Comparison of ENCODE assay signal across 17 cellular contexts in genomic region chr6:144315226-144315980, GRCh38. TPM values are rescaled to one million over a fixed set of nuclear protein-coding genes. Genes with fewer than 3 reads are reported as not detected.
DNase-seq lines count a peak whose midpoint lies in the region; ATAC-seq, FAIRE-seq and TF ChIP-seq lines count a peak whose summit lies in the region.
"Had no signal": no experiment of that assay in that cellular context is flagged by ENCODE, and none has a peak within 500 bp of the region (broad histone marks: within the 10 kb centered on the region; RNA-seq: fewer than 3 reads in every experiment).

No MANE protein-coding gene starts in this region.

- no peak for TF ChIP-seq CTCF in mammary epithelial cell (conservative IDR thresholded peaks at IDR 0.05 in 1 of 2, IDR thresholded peaks at IDR 0.05 in 1 of 2; ENCODE audit: extremely low read depth in 1 of 2, insufficient read depth in 1 of 2, low read depth in 1 of 2, low read length in 2 of 2)
- no peak for TF ChIP-seq CTCF in HepG2 (CRISPR knock-in tag; IDR thresholded peaks at IDR 0.05)
- no peak for TF ChIP-seq CTCF in neural progenitor cell (IDR thresholded peaks at IDR 0.05)

- intact Hi-C loops in mammary epithelial cell (cut with micrococcal nuclease), result no loop called here
- intact Hi-C loops in HepG2 (cut with micrococcal nuclease; ENCODE audit: unreplicated experiment), result no loop called here
- intact Hi-C loops in sciatic nerve (cut with DNase I), result no loop called here

- no TSS peak for BruUV-seq in mammary epithelial cell (replicated peaks; lab: Mats Ljungman, UMichigan)
- no TSS peak for BruUV-seq in HepG2 (replicated peaks; lab: Mats Ljungman, UMichigan)

- H2AFZ ChIP-seq in mammary epithelial cell (ENCODE audit: low read depth, low read length) (peak overlapping the region; percentile 43), HepG2 (ENCODE audit: low read length) (no peak overlapping the region), neural progenitor cell (replicated peaks) (no peak overlapping the region)

- H3K9me3 Mint-ChIP-seq in neural progenitor cell, result no peaks in the 10 kb centered on the region
- H3K9me3 Mint-ChIP-seq: activated T-cell treated with anti-CD3 and anti-CD28 coated beads, Interleukin-2, amount 50 U/mL, for 72 hours had no signal

- H3K4me1 ChIP-seq in mammary epithelial cell (ENCODE audit: insufficient read depth, low read length) (no peaks in the 10 kb centered on the region), HepG2 (ENCODE audit: insufficient read depth, low read length) (peaks cover 100% of the 10 kb centered on the region), skeletal muscle tissue (ENCODE audit: control insufficient read depth in 3 of 3, insufficient read depth in 3 of 3, low read length in 3 of 3) (peaks cover 22 to 40% (median 40%) of the 10 kb centered on the region in 3 donors), neural progenitor cell (peaks cover 3% of the 10 kb centered on the region)
- H3K4me1 ChIP-seq: BLaER1 had no signal

- H3K4me1 Mint-ChIP-seq in neural progenitor cell, result peaks cover 10% of the 10 kb centered on the region

- no peak overlapping the region for H3K4me3 ChIP-seq in mammary epithelial cell (replicated peaks in 1 of 3; ENCODE audit: insufficient read depth in 1 of 3, low read depth in 2 of 3, low read length in 3 of 3)
- no peak overlapping the region for H3K4me3 ChIP-seq in HepG2 (replicated peaks in 1 of 3; ENCODE audit: insufficient read depth in 1 of 3, low read depth in 2 of 3, low read length in 3 of 3)
- no peak overlapping the region for H3K4me3 ChIP-seq in skeletal muscle tissue (ENCODE audit: low read length in 3 of 3)
- H3K4me3 ChIP-seq in neural progenitor cell, result no peak overlapping the region
- H3K4me3 ChIP-seq: BLaER1 had no signal

- no peaks in the 10 kb centered on the region for H3F3A ChIP-seq in neural progenitor cell (ENCODE audit: low read depth)

- H3K27me3 Mint-ChIP-seq in neural progenitor cell (ENCODE audit: insufficient read depth, low read depth), result peaks cover 5% of the 10 kb centered on the region

- no peaks in the 10 kb centered on the region for H3K27me3 ChIP-seq in mammary epithelial cell (ENCODE audit: insufficient read depth, low read length)
- H3K27me3 ChIP-seq in HepG2 (ENCODE audit: control insufficient read depth in 1 of 2, insufficient read depth in 2 of 2, low read length in 2 of 2), result no peaks in the 10 kb centered on the region
- H3K27me3 ChIP-seq in skeletal muscle tissue (ENCODE audit: control insufficient read depth in 3 of 3, insufficient read depth in 3 of 3, low read length in 3 of 3), result no peaks in the 10 kb centered on the region
- no peaks in the 10 kb centered on the region for H3K27me3 ChIP-seq in neural progenitor cell
- H3K27me3 ChIP-seq: BLaER1, brain microvascular endothelial cell had no signal

- TF ChIP-seq POLR2A in HepG2 (IDR thresholded peaks at IDR 0.05; ENCODE audit: insufficient read depth in 1 of 2, low read depth in 2 of 2, low read length in 2 of 2), result no peak

- CTCF ChIA-PET in mammary epithelial cell (lab: Charles Lee; ENCODE audit: low non-redundant PET) (no interaction called here), HepG2 (lab: Yijun Ruan, JAX; ENCODE audit: low intra/inter-chr PET ratio, low total read pairs) (no interaction called here)

- H3K9ac ChIP-seq in mammary epithelial cell (ENCODE audit: insufficient read depth, low read length), result no peak overlapping the region
- H3K9ac ChIP-seq in HepG2 (ENCODE audit: insufficient read depth, low read depth, low read length), result no peak overlapping the region
- no peak overlapping the region for H3K9ac ChIP-seq in skeletal muscle tissue (ENCODE audit: low read depth in 1 of 3, low read length in 3 of 3)
- H3K9ac ChIP-seq in neural progenitor cell, result no peak overlapping the region
- H3K9ac ChIP-seq: BLaER1 had no signal

- in situ Hi-C loops in G401 (cut with HindIII; ENCODE audit: low sequenced_read_pairs) (no loop called here), mammary epithelial cell (cut with MboI; ENCODE audit: low sequenced_read_pairs in 2 of 2) (no loop called here), HepG2 (cut with HindIII; ENCODE audit: extremely low pct_ligation_motif_present, low pct_unique_long_range_greater_than_20kb) (no loop called here)

- no peak overlapping the region for H3K4me2 ChIP-seq in mammary epithelial cell (ENCODE audit: insufficient read depth, low read depth, low read length)
- H3K4me2 ChIP-seq in HepG2 (ENCODE audit: low read depth, low read length), result 0 out of 2 replicates have a peak overlapping the region, but pooled peaks have one; percentile 59
- no peak overlapping the region for H3K4me2 ChIP-seq in neural progenitor cell
- H3K4me2 ChIP-seq: BLaER1 had no signal

- no peak for FAIRE-seq in HepG2 (lab: Jason Lieb, UNC)
- FAIRE-seq: endometrium had no signal

- H3K79me2 ChIP-seq in mammary epithelial cell (ENCODE audit: insufficient read depth, low read length) (peaks cover 3% of the 10 kb centered on the region), HepG2 (ENCODE audit: insufficient read depth, low read length) (peaks cover 91% of the 10 kb centered on the region), neural progenitor cell (ENCODE audit: low read depth) (no peaks in the 10 kb centered on the region)

- H4K20me1 ChIP-seq in mammary epithelial cell (ENCODE audit: insufficient read depth, low read length) (no peaks in the 10 kb centered on the region), HepG2 (ENCODE audit: insufficient read depth, low read length) (no peaks in the 10 kb centered on the region), neural progenitor cell (ENCODE audit: low read depth) (no peaks in the 10 kb centered on the region)
- H4K20me1 ChIP-seq: BLaER1 had no signal

- H3K9me3 ChIP-seq in mammary epithelial cell (replicated peaks; ENCODE audit: insufficient read depth, low read length), result no peaks in the 10 kb centered on the region
- no peaks in the 10 kb centered on the region for H3K9me3 ChIP-seq in HepG2 (ENCODE audit: low read length)
- H3K9me3 ChIP-seq in skeletal muscle tissue (ENCODE audit: control insufficient read depth in 3 of 3, low read length in 3 of 3), result no peaks in the 10 kb centered on the region
- no peaks in the 10 kb centered on the region for H3K9me3 ChIP-seq in neural progenitor cell (ENCODE audit: low read depth)
- H3K9me3 ChIP-seq: BLaER1 had no signal

- POLR2A ChIA-PET in HepG2 (lab: Yijun Ruan, JAX), result interaction anchor here (1.1 to 1.3 kb wide), 2 partner anchors 25 to 28 kb away, joined by 4 read pairs; no protein-coding TSS in a partner anchor

- H3K4me3 Mint-ChIP-seq in neural progenitor cell, result no peak overlapping the region
- H3K4me3 Mint-ChIP-seq: activated T-cell treated with anti-CD3 and anti-CD28 coated beads, Interleukin-2, amount 50 U/mL, for 72 hours had no signal

- H3K27ac Mint-ChIP-seq in neural progenitor cell, result no peak overlapping the region
- H3K27ac Mint-ChIP-seq: activated T-cell treated with anti-CD3 and anti-CD28 coated beads, Interleukin-2, amount 50 U/mL, for 72 hours had no signal

- dilution Hi-C loops in mammary epithelial cell (cut with HindIII; ENCODE audit: low sequenced_read_pairs), result no loop called here

- peaks cover 2% of the 10 kb centered on the region for H3K36me3 Mint-ChIP-seq in neural progenitor cell

- H3K27ac ChIP-seq in mammary epithelial cell (ENCODE audit: insufficient read depth, low read depth, low read length) (no peak overlapping the region), HepG2 (ENCODE audit: extremely low read length, insufficient read depth, low read length) (peak overlapping the region; percentile 59), skeletal muscle tissue (ENCODE audit: low read depth, low read length) (peak overlapping the region; percentile 54), neural progenitor cell (no peak overlapping the region)
- H3K27ac ChIP-seq: BLaER1, brain microvascular endothelial cell, HL-60 had no signal

- 33% methylated on average over 15 of the region's 16 CpGs for WGBS in mammary epithelial cell (ENCODE audit: low coverage, missing lambda C conversion rate)
- 96% methylated on average over 16 of the region's 16 CpGs for WGBS in HepG2 (ENCODE audit: low lambda C conversion rate)

- TF ChIP-seq RAD21 in HepG2 (CRISPR knock-in tag; IDR thresholded peaks at IDR 0.05), result no peak

- ATAC-seq in HepG2 (peak; percentile 20), GM21576 (IDR thresholded peaks at IDR 0.05; ENCODE audit: unreplicated experiment) (no peak), sciatic nerve (no peak)
- ATAC-seq: activated T-cell treated with anti-CD3 and anti-CD28 coated beads, Interleukin-2, amount 50 U/mL, for 72 hours had no signal

- H3K36me3 ChIP-seq in mammary epithelial cell (ENCODE audit: insufficient read depth, low read length) (no peaks in the 10 kb centered on the region), HepG2 (replicated peaks in 1 of 2; ENCODE audit: control insufficient read depth in 1 of 2, insufficient read depth in 2 of 2, low read length in 2 of 2) (peaks cover 8 to 21% of the 10 kb centered on the region in 2 experiments), skeletal muscle tissue (ENCODE audit: control insufficient read depth in 3 of 3, insufficient read depth in 3 of 3, low read length in 3 of 3) (no peaks in the 10 kb centered on the region), neural progenitor cell (no peaks in the 10 kb centered on the region)
- H3K36me3 ChIP-seq: BLaER1, brain microvascular endothelial cell had no signal

- DNase-seq in G401 (ENCODE audit: low spot score), result peak; percentile 11
- DNase-seq in mammary epithelial cell, result no peak
- no peak for DNase-seq in HepG2 (ENCODE audit: low spot score)
- DNase-seq in activated effector memory CD4-positive, alpha-beta T cell treated with Interleukin-2 at 50 U/mL for 16 hours, result no peak
- no peak for DNase-seq in sciatic nerve (ENCODE audit: low spot score)
- no peak for DNase-seq in neural progenitor cell (ENCODE audit: low spot score)
- DNase-seq: activated CD4-positive, CD25-positive, alpha-beta regulatory T cell treated with anti-CD3 and anti-CD28 coated beads, Interleukin-2, amount 50 U/mL, for 72 hours; activated T-cell treated with anti-CD3 and anti-CD28 coated beads, Interleukin-2, amount 50 U/mL, for 72 hours; brain microvascular endothelial cell; left colon; NCI-H2029; stimulated activated CD4-positive, alpha-beta T cell treated with anti-CD3 and anti-CD28 coated beads, Interleukin-2, amount 100 ng/mL, for 48 hours had no signal

- TF ChIP-seq EP300 in HepG2 (IDR thresholded peaks at IDR 0.05; ENCODE audit: low read depth in 2 of 2, low read length in 2 of 2) (no peak), HepG2 (CRISPR knock-in tag; IDR thresholded peaks at IDR 0.05; ENCODE audit: borderline replicate concordance) (no peak)

RNA-seq across cellular contexts. Expression of gene UTRN, which starts 30.3 kb away (rescaled TPM):
- total RNA-seq in G401 (2014; rRNA removed; shearing (Covaris generic)), result not detected in 2 replicates
- total RNA-seq in mammary epithelial cell, result 10 to 100 TPM; 36.8 to 44.9 TPM
- 10.0 TPM for polyA plus RNA-seq in mammary epithelial cell
- polyA minus RNA-seq in mammary epithelial cell, result 72.3 TPM
- total RNA-seq in HepG2 (2016; rRNA removed; fragmentation: Illumina TruSeq; extraction: Trizol), result 85.4 and 102 TPM in 2 replicates
- total RNA-seq in HepG2 (2016; cell fraction: cytosol; rRNA removed; fragmentation: Illumina TruSeq; extraction: Trizol; ENCODE audit: low read depth), result 31.3 and 33.8 TPM in 2 replicates
- 82.8 and 99.8 TPM in 2 replicates for total RNA-seq in HepG2 (2016; cell fraction: insoluble cytoplasmic fraction; rRNA removed; fragmentation: Illumina TruSeq; extraction: Trizol)
- total RNA-seq in HepG2 (2016; cell fraction: membrane; rRNA removed; fragmentation: Illumina TruSeq; extraction: Trizol), result 24.5 and 25.3 TPM in 2 replicates
- 238 and 263 TPM in 2 replicates for total RNA-seq in HepG2 (2016; cell fraction: nucleus; rRNA removed; fragmentation: Illumina TruSeq; extraction: Trizol)
- 116 and 119 TPM in 2 replicates for polyA plus RNA-seq in HepG2 (2011; rRNA removed)
- 80.3 and 114 TPM in 2 replicates for polyA plus RNA-seq in HepG2 (2011; cell fraction: cytosol; rRNA removed)
- polyA plus RNA-seq in HepG2 (2011; cell fraction: nucleus; rRNA removed), result 157 and 177 TPM in 2 replicates
- polyA plus RNA-seq in HepG2 (2012), result 163 and 168 TPM in 2 replicates
- 1.2 and 1.7 TPM in 2 replicates for polyA plus RNA-seq in HepG2 (2016; cell fraction: cytosol; fragmentation: Illumina TruSeq; extraction: Trizol; ENCODE audit: low read depth)
- polyA plus RNA-seq in HepG2 (2016; cell fraction: insoluble cytoplasmic fraction; fragmentation: Illumina TruSeq; extraction: Trizol; ENCODE audit: low read depth), result 32.6 and 33.9 TPM in 2 replicates
- polyA plus RNA-seq in HepG2 (2016; cell fraction: membrane; fragmentation: Illumina TruSeq; extraction: Trizol; ENCODE audit: low read depth), result 2.6 and 3.8 TPM in 2 replicates
- polyA plus RNA-seq in HepG2 (2016; cell fraction: nucleus; fragmentation: Illumina TruSeq; extraction: Trizol; ENCODE audit: insufficient read depth, low read depth), result 41.1 and 45.1 TPM in 2 replicates
- 15.6 and 209 TPM in 2 replicates for polyA minus RNA-seq in HepG2 (2011; rRNA and poly(A)+ RNA removed; ENCODE audit: low replicate concordance)
- 248 and 267 TPM in 2 replicates for polyA minus RNA-seq in HepG2 (2011; cell fraction: cytosol; rRNA and poly(A)+ RNA removed)
- polyA minus RNA-seq in HepG2 (2011; cell fraction: nucleus; rRNA and poly(A)+ RNA removed), result 1,476 and 1,554 TPM in 2 replicates
- 149 TPM for total RNA-seq in skeletal muscle tissue
- 594 TPM for total RNA-seq in sciatic nerve
- 44.3 and 60.9 TPM in 2 replicates for total RNA-seq in neural progenitor cell (ENCODE audit: low replicate concordance)

Comparison
In these comparisons a context has a peak if more than half of its experiments do, and no peak if none do; other contexts are left out.
1. H3K27ac ChIP-seq: peak in HepG2 (single experiment) and skeletal muscle tissue (single experiment); none in mammary epithelial cell (single experiment) and neural progenitor cell (single experiment).
2. RNA of gene UTRN, which starts 30.3 kb away (total RNA-seq): 594 TPM in sciatic nerve (single experiment), 149 TPM in skeletal muscle tissue (single experiment), 24.5 to 263 TPM in HepG2, 36.8 to 44.9 TPM in mammary epithelial cell and 44.3 to 60.9 TPM in neural progenitor cell; not detected in G401; every median in the first group is over 10 times any median in the second.